Comparison of ENCODE assay signal across 8 cellular contexts in the genomic region with DNA sequence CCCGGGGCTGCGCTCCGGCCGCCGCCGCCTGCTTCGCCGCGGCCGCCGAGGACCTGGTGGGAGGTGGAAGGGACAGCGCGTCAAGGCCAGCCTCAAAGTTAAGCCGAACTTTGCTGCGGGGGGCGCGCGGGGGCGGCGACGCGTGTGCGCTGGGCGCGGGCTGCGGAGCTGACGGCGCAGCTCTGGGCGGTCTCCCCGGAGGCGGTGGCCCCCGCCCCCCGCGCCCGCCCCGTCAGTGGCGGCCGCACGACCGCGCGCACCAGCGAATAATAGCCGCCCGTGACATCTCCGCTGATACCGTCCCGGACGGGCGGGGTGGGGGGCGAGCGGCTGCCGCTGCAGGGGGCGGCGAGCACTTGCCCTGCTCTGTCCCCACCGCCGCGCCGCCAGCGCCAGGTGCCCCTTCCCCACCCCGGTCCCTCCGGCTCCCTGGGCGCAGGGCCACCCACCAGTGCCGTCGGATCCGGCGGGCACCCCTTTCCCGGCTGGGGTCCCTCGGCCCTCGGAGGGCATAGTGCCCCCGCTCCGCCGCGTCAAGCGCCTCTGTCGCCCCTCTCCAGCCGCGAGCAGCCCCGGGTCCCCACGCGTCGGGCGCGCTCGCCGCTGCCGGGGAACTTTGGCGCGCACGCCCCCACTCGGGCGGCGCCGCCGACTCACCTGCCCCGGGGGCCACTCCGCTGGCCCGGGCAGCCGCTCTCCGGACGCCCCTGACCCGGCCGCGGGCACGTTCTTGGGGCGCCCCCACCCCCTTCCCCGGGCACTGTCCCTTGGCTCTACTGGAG. TPM values are rescaled to one million over a fixed set of nuclear protein-coding genes. Genes with fewer than 3 reads are reported as not detected.
DNase-seq lines count a peak whose midpoint lies in the region; ATAC-seq, FAIRE-seq and TF ChIP-seq lines count a peak whose summit lies in the region.

No MANE protein-coding gene starts in this region.

- peaks cover 8% of the 10 kb centered on the region for H3K36me3 Mint-ChIP-seq in T-helper 17 cell (ENCODE audit: low read depth)

- CTCF ChIA-PET in endothelial cell of umbilical vein (lab: Charles Lee) = interaction anchor here (0.6 to 4.9 kb wide), 8 partner anchors 20 to 99 kb away, joined by 3 to 42 read pairs (median 7); no protein-coding TSS in a partner anchor

- peak overlapping the region; percentile 27 for H2AFZ ChIP-seq in endothelial cell of umbilical vein (ENCODE audit: low read depth, low read length)

- peaks cover 37% of the 10 kb centered on the region for H3K4me1 ChIP-seq in endothelial cell of umbilical vein (ENCODE audit: control insufficient read depth, extremely low read depth, insufficient read depth, low read length)
- no peaks in the 10 kb centered on the region for H3K4me1 ChIP-seq in pancreas

- H3K27ac ChIP-seq in endothelial cell of umbilical vein (ENCODE audit: insufficient read depth, low read depth, low read length) = no peak overlapping the region
- H3K27ac ChIP-seq in pancreas = peak overlapping the region in 2 of 4 donors; percentile 12 to 55

- peak overlapping the region; percentile 19 for H3K4me3 Mint-ChIP-seq in T-helper 17 cell

- DNase-seq in activated effector memory CD4-positive, alpha-beta T cell treated with anti-CD3 and anti-CD28 coated beads, Interleukin-2, amount 50 U/mL, for 16 hours = peak; percentile 82
- DNase-seq in activated effector memory CD4-positive, alpha-beta T cell treated with Interleukin-2 at 50 U/mL for 16 hours = no peak
- DNase-seq in T-helper 17 cell (peak in 2 of 3 donors; percentile 45 to 49), endothelial cell of umbilical vein (ENCODE audit: low read depth, low spot score) (peak; percentile 29), pancreas (peak in 1 of 6 donors; percentile 64), NCI-H345 treated with DMSO at 0.1 percent for 48 hours (lab: John Stamatoyannopoulos, UW; ENCODE audit: unreplicated experiment) (no peak), inferior parietal cortex (ENCODE audit: extremely low spot score) (no peak), Ammon's horn (ENCODE audit: low spot score) (no peak)

- intact Hi-C loops in endothelial cell of umbilical vein (cut with micrococcal nuclease) (loop anchor here (1.0 kb wide), 1 partner anchor 99 kb away; no protein-coding TSS in a partner anchor), pancreas (cut with DNase I) (no loop called here)

- 1 to 3% methylated on average over 61 to 107 of the region's 107 CpGs for WGBS in pancreas, 2 donors

- no peak overlapping the region for H3K27ac Mint-ChIP-seq in T-helper 17 cell

- peak; percentile 37 for ATAC-seq in T-helper 17 cell
- peak in 3 of 4 donors; percentile 7 to 12 (median 11) for ATAC-seq in pancreas

- TF ChIP-seq CTCF in endothelial cell of umbilical vein (IDR thresholded peaks at IDR 0.05; ENCODE audit: extremely low read depth in 1 of 2, insufficient read depth in 1 of 2, low read depth in 1 of 2, low read length in 2 of 2) = no peak
- no peak for TF ChIP-seq CTCF in pancreas (IDR thresholded peaks at IDR 0.05)

- peak overlapping the region; percentile 69 for H3K4me2 ChIP-seq in endothelial cell of umbilical vein (ENCODE audit: insufficient read depth, low read length)

- peaks cover 38% of the 10 kb centered on the region for H3K4me1 Mint-ChIP-seq in T-helper 17 cell

- POLR2A ChIA-PET in endothelial cell of umbilical vein (lab: Charles Lee) = no interaction called here

- H3K9me3 ChIP-seq in T-helper 17 cell (ENCODE audit: control insufficient read depth, low read length, poor library complexity, severe bottlenecking) = no peaks in the 10 kb centered on the region
- no peaks in the 10 kb centered on the region for H3K9me3 ChIP-seq in endothelial cell of umbilical vein (replicated peaks; ENCODE audit: control insufficient read depth, insufficient read depth, low read length)
- no peaks in the 10 kb centered on the region for H3K9me3 ChIP-seq in pancreas

- peaks cover 6% of the 10 kb centered on the region for H3K27me3 Mint-ChIP-seq in T-helper 17 cell

- FAIRE-seq in endothelial cell of umbilical vein (lab: Jason Lieb, UNC) (peak; percentile 24), pancreas (lab: Jason Lieb, UNC) (no peak)

- BruUV-seq in endothelial cell of umbilical vein (replicated peaks; lab: Mats Ljungman, UMichigan) = no TSS peak

- no peaks in the 10 kb centered on the region for H3K9me1 ChIP-seq in endothelial cell of umbilical vein (replicated peaks; ENCODE audit: control insufficient read depth, extremely low read depth, insufficient read depth, low read length)

- H3K4me3 ChIP-seq in endothelial cell of umbilical vein (replicated peaks in 1 of 3; ENCODE audit: insufficient read depth in 1 of 3, low read depth in 1 of 3, low read length in 3 of 3) (peak overlapping the region; percentile 33 to 81 (median 70)), pancreas (peak overlapping the region; percentile 61 to 80 (median 63))

- H3K27me3 ChIP-seq in endothelial cell of umbilical vein (ENCODE audit: control insufficient read depth in 2 of 2, insufficient read depth in 2 of 2, low read length in 2 of 2) (peaks cover 9 to 10% of the 10 kb centered on the region in 2 experiments), pancreas (no peaks in the 10 kb centered on the region)

- no peaks in the 10 kb centered on the region for H4K20me1 ChIP-seq in endothelial cell of umbilical vein (replicated peaks; ENCODE audit: control insufficient read depth, extremely low read depth, insufficient read depth, low read length)

- H3K9ac ChIP-seq in endothelial cell of umbilical vein (replicated peaks; ENCODE audit: extremely low read depth, insufficient read depth, low read length) = peak overlapping the region; percentile 35

- H3K79me2 ChIP-seq in endothelial cell of umbilical vein (ENCODE audit: control insufficient read depth, insufficient read depth, low read length) = peaks cover 39% of the 10 kb centered on the region

- H3K36me3 ChIP-seq in endothelial cell of umbilical vein (ENCODE audit: control insufficient read depth in 2 of 2, extremely low read depth in 1 of 2, insufficient read depth in 2 of 2, low read length in 2 of 2) (peaks cover 0 to 2% of the 10 kb centered on the region in 2 experiments), pancreas (no peaks in the 10 kb centered on the region)

- no peak for TF ChIP-seq POLR2A in endothelial cell of umbilical vein (IDR thresholded peaks at IDR 0.05; ENCODE audit: low read depth, low read length)

- dilution Hi-C loops in endothelial cell of umbilical vein (cut with MboI; ENCODE audit: extremely low pct_ligation_motif_present, low sequenced_read_pairs) = no loop called here

TF ChIP-seq in endothelial cell of umbilical vein, 7 proteins besides CTCF, POLR2A, EP300 and RAD21:
- TF ChIP-seq POLR2AphosphoS5 (IDR thresholded peaks at IDR 0.05; ENCODE audit: insufficient read depth, low read depth, low read length) = no peak
- TF ChIP-seq GATA2 (IDR thresholded peaks at IDR 0.05; ENCODE audit: insufficient read depth, insufficient read length, low read depth, low read length) = no peak
- TF ChIP-seq, protein P1, sequence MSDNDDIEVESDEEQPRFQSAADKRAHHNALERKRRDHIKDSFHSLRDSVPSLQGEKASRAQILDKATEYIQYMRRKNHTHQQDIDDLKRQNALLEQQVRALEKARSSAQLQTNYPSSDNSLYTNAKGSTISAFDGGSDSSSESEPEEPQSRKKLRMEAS (IDR thresholded peaks at IDR 0.05; ENCODE audit: insufficient read depth, insufficient read length) = no peak
- no peak for TF ChIP-seq JUN (IDR thresholded peaks at IDR 0.05; ENCODE audit: borderline replicate concordance, insufficient read depth, insufficient read length, low read depth)
- no peak for TF ChIP-seq MYC (IDR thresholded peaks at IDR 0.05; ENCODE audit: low read depth, low read length)
- TF ChIP-seq EZH2 (IDR thresholded peaks at IDR 0.05; ENCODE audit: borderline replicate concordance, low read depth, low read length, severe bottlenecking) = no peak
- TF ChIP-seq FOS (IDR thresholded peaks at IDR 0.05; ENCODE audit: borderline replicate concordance, insufficient read depth, low read length) = no peak

RNA-seq across cellular contexts. Expression of a gene that starts 0.8 kb away (rescaled TPM):
- total RNA-seq in T-helper 17 cell (10 to 100 TPM; 59.5 to 60.4 TPM), endothelial cell of umbilical vein (26.6 and 34.0 TPM in 2 replicates), pancreas (1 to 10 TPM in 3 of 6 donors, under 1 TPM in 3; 0.37 to 3.9 (median 0.93) TPM)
- polyA plus RNA-seq in endothelial cell of umbilical vein (37.4 and 45.9 TPM in 2 replicates), pancreas (under 1 TPM; 0.45 to 0.76 TPM)
- 17.4 and 21.6 TPM in 2 replicates for polyA plus RNA-seq in endothelial cell of umbilical vein (2011; cell fraction: cytosol; rRNA removed)
- 17.3 and 22.0 TPM in 2 replicates for polyA plus RNA-seq in endothelial cell of umbilical vein (2011; cell fraction: nucleus; rRNA removed)
- 11.4 and 14.4 TPM in 2 replicates for polyA plus RNA-seq in endothelial cell of umbilical vein (2012)
- 30.2 and 36.7 TPM in 2 replicates for polyA minus RNA-seq in endothelial cell of umbilical vein
- polyA minus RNA-seq in endothelial cell of umbilical vein (2011; cell fraction: cytosol; rRNA and poly(A)+ RNA removed) = 15.3 TPM
- polyA minus RNA-seq in endothelial cell of umbilical vein (2011; cell fraction: nucleus; rRNA and poly(A)+ RNA removed) = 8.5 and 17.8 TPM in 2 replicates

RNA-seq across cellular contexts. Expression of a gene that starts 12.4 kb away (rescaled TPM):
- total RNA-seq in T-helper 17 cell = under 1 TPM in 1 of 2 donors, not detected in 1; 0.17 TPM
- total RNA-seq in endothelial cell of umbilical vein = 0.83 and 2.1 TPM in 2 replicates
- polyA plus RNA-seq in endothelial cell of umbilical vein = 2.7 and 3.8 TPM in 2 replicates
- polyA plus RNA-seq in endothelial cell of umbilical vein (2011; cell fraction: cytosol; rRNA removed) = 1.8 and 2.7 TPM in 2 replicates
- polyA plus RNA-seq in endothelial cell of umbilical vein (2011; cell fraction: nucleus; rRNA removed) = 1.7 and 2.0 TPM in 2 replicates
- polyA plus RNA-seq in endothelial cell of umbilical vein (2012) = 1.6 and 5.0 TPM in 2 replicates
- polyA minus RNA-seq in endothelial cell of umbilical vein = 1.2 and 2.0 TPM in 2 replicates
- polyA minus RNA-seq in endothelial cell of umbilical vein (2011; cell fraction: cytosol; rRNA and poly(A)+ RNA removed) = 0.61 TPM
- polyA minus RNA-seq in endothelial cell of umbilical vein (2011; cell fraction: nucleus; rRNA and poly(A)+ RNA removed) = 0.82 and 1.6 TPM in 2 replicates
- total RNA-seq in pancreas = 1 to 10 TPM in 4 of 6 donors, under 1 TPM in 2; 0.38 to 2.0 (median 1.3) TPM
- 1 to 10 TPM in 1 of 2 donors, under 1 TPM in 1; 0.94 to 2.5 TPM for polyA plus RNA-seq in pancreas

Comparison
In these comparisons a context has a peak if more than half of its experiments do, and no peak if none do; other contexts are left out.
1. DNase-seq: peak in activated effector memory CD4-positive, alpha-beta T cell treated with anti-CD3 and anti-CD28 coated beads, Interleukin-2, amount 50 U/mL, for 16 hours (single experiment), T-helper 17 cell (2 of 3) and endothelial cell of umbilical vein (single experiment); none in activated effector memory CD4-positive, alpha-beta T cell treated with Interleukin-2 at 50 U/mL for 16 hours (single experiment), NCI-H345 treated with DMSO at 0.1 percent for 48 hours (single experiment), inferior parietal cortex (single experiment) and Ammon's horn (single experiment).